ENCODE assay signal across 8 cellular contexts in the genomic region with DNA sequence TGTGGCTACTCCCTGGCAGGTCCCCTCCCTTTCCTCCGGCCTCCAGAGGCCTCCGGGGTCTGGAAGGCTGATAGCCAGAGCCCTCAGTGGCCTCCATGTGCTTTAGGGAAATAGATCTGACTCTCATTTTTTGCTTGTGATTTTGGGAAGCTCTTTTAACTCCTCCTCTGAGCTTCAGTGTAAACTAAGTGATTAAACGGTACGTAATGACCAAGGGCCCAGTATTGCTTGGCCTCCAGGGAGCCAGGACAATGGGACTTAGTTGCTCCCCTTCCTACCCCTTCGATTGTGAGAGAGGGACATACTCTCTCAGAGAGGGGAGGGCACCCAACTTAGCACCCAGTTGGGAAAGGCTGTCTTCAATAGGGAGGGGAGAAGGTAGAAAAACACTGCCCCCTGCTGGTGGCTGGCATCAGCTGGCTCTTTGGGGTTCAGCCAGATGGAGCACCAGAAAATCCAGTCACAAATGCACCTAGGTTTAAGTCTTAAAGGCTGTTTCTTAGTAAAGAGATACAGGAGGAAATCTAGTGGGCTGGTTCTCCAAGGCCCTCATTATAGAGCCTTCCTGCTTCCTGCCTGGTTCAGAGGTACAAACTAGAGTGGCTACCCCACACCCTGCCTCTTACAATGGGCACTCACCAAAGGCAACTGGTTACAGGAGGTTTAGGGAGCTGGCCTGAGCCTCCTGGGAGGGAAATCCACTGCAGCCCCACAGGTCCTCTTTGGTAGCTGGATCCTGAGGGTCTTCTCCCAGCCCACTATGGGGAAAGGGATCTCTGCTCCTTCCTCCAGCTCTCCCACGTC. TPM values are rescaled to one million over a fixed set of nuclear protein-coding genes. Genes with fewer than 3 reads are reported as not detected.
A peak's percentile ranks its signal among the peaks of the same experiment; 100 is the strongest.
DNase-seq lines count a peak whose midpoint lies in the region; ATAC-seq and TF ChIP-seq lines count a peak whose summit lies in the region.

No MANE protein-coding gene starts in this region.

- ATAC-seq in HG03432 (IDR thresholded peaks at IDR 0.05; ENCODE audit: unreplicated experiment) = no peak

- 34 to 55% methylated on average over 6 of the region's 6 CpGs for WGBS in lower leg skin, 2 donors

- peak; percentile 72 for TF ChIP-seq CTCF in AG04449 (IDR thresholded peaks at IDR 0.05; ENCODE audit: insufficient read depth, low read length, missing control alignments)
- TF ChIP-seq CTCF in lower leg skin (IDR thresholded peaks at IDR 0.05) = peak in 1 of 3 donors; percentile 63

- H3K4me3 ChIP-seq in AG04449 (ENCODE audit: low read depth, low read length) (no peak overlapping the region), lower leg skin (ENCODE audit: low read depth, poor library complexity, severe bottlenecking) (no peak overlapping the region)

- intact Hi-C loops in lower leg skin (cut with DNase I; ENCODE audit: low total_unique reads) = loop anchor here (5.0 kb wide), 1 partner anchor 91 kb away; no protein-coding TSS in a partner anchor

- DNase-seq in AG04449 (ENCODE audit: low read depth, low spot score) (no peak), GM19240 (ENCODE audit: insufficient read length, low spot score) (peak; percentile 45), NCI-H69 (lab: John Stamatoyannopoulos, UW) (peak; percentile 75), dedifferentiated amniotic fluid mesenchymal stem cell (ENCODE audit: extremely low spot score) (peak; percentile 39), lower leg skin (ENCODE audit: low spot score in 2 of 2) (peak; percentile 75 to 96)
- DNase-seq in activated CD4-positive, alpha-beta T cell treated with anti-CD3 and anti-CD28 coated beads, Interleukin-2, amount 50 U/mL, for 24 hours (ENCODE audit: low read depth in 1 of 2, low spot score in 1 of 2) = peak; percentile 79 to 84
- DNase-seq in stimulated activated CD8-positive, alpha-beta memory T cell treated with anti-CD3 and anti-CD28 coated beads, Interleukin-12 subunit alpha, Interleukin-12 subunit beta, amount 100 ng/mL, for 24 hours (ENCODE audit: extremely low read depth) = peak; percentile 61

- no peak for TF ChIP-seq POLR2A in lower leg skin (IDR thresholded peaks at IDR 0.05)

- CTCF ChIA-PET in AG04449 (lab: Yijun Ruan, JAX) = interaction anchor here (0.7 to 16.6 kb wide), 36 partner anchors 9 to 270 kb away, joined by 3 to 568 read pairs (median 6); a partner anchor contains a TSS

- POLR2A ChIA-PET in AG04449 (lab: Yijun Ruan, JAX) = interaction anchor here (1.0 kb wide), 1 partner anchor 93 kb away, joined by 6 read pairs; no protein-coding TSS in a partner anchor

RNA-seq across cellular contexts. Expression of a gene that starts 28.6 kb away (rescaled TPM):
- 10 to 100 TPM; 39.7 to 57.3 (median 53.1) TPM for total RNA-seq in lower leg skin

RNA-seq across cellular contexts. Expression of a gene that starts 51.7 kb away (rescaled TPM):
- total RNA-seq in lower leg skin = 1 to 10 TPM; 1.4 to 4.7 (median 3.2) TPM
